In the genomic region with DNA sequence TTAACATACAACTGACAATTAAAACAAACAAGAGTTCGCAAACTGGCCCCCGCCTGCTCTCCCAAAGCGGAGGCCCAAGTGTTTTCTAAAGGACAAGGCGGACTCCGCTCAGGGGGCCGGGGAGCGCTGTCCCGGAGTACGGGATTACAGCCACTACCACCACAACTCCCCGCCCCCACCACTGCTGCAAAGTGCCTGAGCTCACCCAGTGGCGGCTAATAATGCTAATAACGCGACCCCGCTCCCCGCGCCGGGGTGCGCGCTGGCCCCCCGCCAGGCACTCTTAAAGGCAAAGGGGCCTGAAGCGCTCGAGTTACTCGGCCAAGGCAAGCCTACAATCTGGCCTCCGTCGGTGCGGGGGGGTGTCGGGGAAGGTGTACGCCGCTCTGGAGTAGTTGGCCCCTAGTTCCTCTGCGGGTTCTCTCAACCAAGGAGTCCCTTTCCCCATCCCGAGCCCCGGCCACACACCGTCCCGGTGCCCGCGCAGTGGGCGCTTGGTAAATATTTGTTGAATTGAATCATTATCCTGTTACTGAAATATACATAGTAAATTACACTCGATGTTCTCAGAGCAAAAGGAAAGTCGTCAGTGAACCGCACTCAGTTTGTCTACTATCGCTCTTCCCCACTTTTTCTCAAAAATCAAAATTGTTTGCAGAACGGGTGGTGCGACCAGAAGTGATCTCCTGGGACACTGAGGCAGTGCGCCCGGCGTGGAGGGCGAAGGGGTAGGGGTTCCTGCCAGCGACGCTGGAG, we compare ENCODE assay signal across 8 cellular contexts. TPM values are rescaled to one million over a fixed set of nuclear protein-coding genes. Genes with fewer than 3 reads are reported as not detected.
A peak's percentile ranks its signal among the peaks of the same experiment; 100 is the strongest.
DNase-seq lines count a peak whose midpoint lies in the region; ATAC-seq and TF ChIP-seq lines count a peak whose summit lies in the region.

No MANE protein-coding gene starts in this region.

- no peaks in the 10 kb centered on the region for H3K36me3 Mint-ChIP-seq in activated CD8-positive, alpha-beta T cell treated with anti-CD3 and anti-CD28 coated beads, Interleukin-2, amount 10 ng/mL, durations not matched to agents 7 days and 5 days (ENCODE audit: low read depth)

- POLR2A ChIA-PET in activated CD8-positive, alpha-beta T cell treated with anti-CD3 and anti-CD28 coated beads, Interleukin-2, amount 10 ng/mL, durations not matched to agents 7 days and 5 days (lab: Charles Lee), result no interaction called here

- H3K36me3 ChIP-seq in ACC112 (ENCODE audit: insufficient read depth, low read length) (no peaks in the 10 kb centered on the region), HAP-1 (replicated peaks) (no peaks in the 10 kb centered on the region), right atrium auricular region (no peaks in the 10 kb centered on the region), sigmoid colon (no peaks in the 10 kb centered on the region)

- DNase-seq in HAP-1 (ENCODE audit: low spot score in 2 of 2) (peak; percentile 44 to 85), right atrium auricular region (ENCODE audit: low spot score) (no peak), sigmoid colon (peak; percentile 81)
- DNase-seq in activated CD8-positive, alpha-beta T cell treated with anti-CD3 and anti-CD28 coated beads, Interleukin-2, amount 10 ng/mL, durations not matched to agents 7 days and 5 days, result no peak
- DNase-seq in stimulated activated naive CD4-positive, alpha-beta T cell (lab: John Stamatoyannopoulos, UW), result no peak
- no peak for DNase-seq in activated CD4-positive, CD25-positive, alpha-beta regulatory T cell treated with anti-CD3 and anti-CD28 coated beads, Interleukin-2, amount 50 U/mL, for 72 hours

- in situ Hi-C loops in HAP-1 (cut with MboI; ENCODE audit: low sequenced_read_pairs), result loop anchor here (10.0 to 25.0 kb wide), 4 partner anchors 239 to 776 kb away; no protein-coding TSS in a partner anchor

- H3K9me3 ChIP-seq in HAP-1, result no peaks in the 10 kb centered on the region
- H3K9me3 ChIP-seq in right atrium auricular region, result no peaks in the 10 kb centered on the region
- H3K9me3 ChIP-seq in sigmoid colon, result no peaks in the 10 kb centered on the region

- no peak for TF ChIP-seq EP300 in sigmoid colon (IDR thresholded peaks at IDR 0.05)

- ATAC-seq in activated CD8-positive, alpha-beta T cell treated with anti-CD3 and anti-CD28 coated beads, Interleukin-2, amount 10 ng/mL, durations not matched to agents 7 days and 5 days, result no peak
- ATAC-seq in GM21423 (IDR thresholded peaks at IDR 0.05; ENCODE audit: unreplicated experiment), result no peak

- no peaks in the 10 kb centered on the region for H3K9me3 Mint-ChIP-seq in activated CD8-positive, alpha-beta T cell treated with anti-CD3 and anti-CD28 coated beads, Interleukin-2, amount 10 ng/mL, durations not matched to agents 7 days and 5 days (ENCODE audit: insufficient read depth)

- TF ChIP-seq POLR2A in sigmoid colon (IDR thresholded peaks at IDR 0.05), result no peak

- H2AFZ ChIP-seq in ACC112 (ENCODE audit: low read length, unreplicated experiment), result peak overlapping the region; percentile 61

- peaks cover 5% of the 10 kb centered on the region; the same call in 1 of the 2 replicates for H3K27me3 ChIP-seq in ACC112 (ENCODE audit: insufficient read depth, low read length)
- no peaks in the 10 kb centered on the region for H3K27me3 ChIP-seq in HAP-1 (ENCODE audit: low read depth)
- H3K27me3 ChIP-seq in right atrium auricular region, result no peaks in the 10 kb centered on the region
- peaks cover 0 to 5% (median 0%) of the 10 kb centered on the region in 3 donors for H3K27me3 ChIP-seq in sigmoid colon

- H3K4me3 ChIP-seq in ACC112 (ENCODE audit: low read depth, low read length) (peak overlapping the region; percentile 88), HAP-1 (peak overlapping the region; percentile 66), right atrium auricular region (peak overlapping the region; percentile 70 to 75), sigmoid colon (peak overlapping the region; percentile 50 to 86 (median 75))

- peak overlapping the region; percentile 55 for H3K4me3 Mint-ChIP-seq in activated CD8-positive, alpha-beta T cell treated with anti-CD3 and anti-CD28 coated beads, Interleukin-2, amount 10 ng/mL, durations not matched to agents 7 days and 5 days

- peak overlapping the region; percentile 47 for H3K27ac ChIP-seq in ACC112 (ENCODE audit: low read depth, low read length)
- H3K27ac ChIP-seq in right atrium auricular region, result peak overlapping the region; percentile 12 to 76
- H3K27ac ChIP-seq in sigmoid colon, result peak overlapping the region; percentile 79 to 83 (median 82)

- H3K27me3 Mint-ChIP-seq in activated CD8-positive, alpha-beta T cell treated with anti-CD3 and anti-CD28 coated beads, Interleukin-2, amount 10 ng/mL, durations not matched to agents 7 days and 5 days (ENCODE audit: low read depth), result peaks cover 82% of the 10 kb centered on the region

- intact Hi-C loops in sigmoid colon (cut with DNase I), result loop anchor here (5.0 to 10.0 kb wide), 4 partner anchors 86 to 1009 kb away; no protein-coding TSS in a partner anchor

- 2 to 3% methylated on average over 49 of the region's 49 CpGs for whole genome bisulfite sequencing in sigmoid colon, 2 donors

- H3K4me1 ChIP-seq in ACC112 (ENCODE audit: control insufficient read depth, insufficient read depth, low read length, unreplicated experiment) (peaks cover 9% of the 10 kb centered on the region), HAP-1 (peaks cover 2% of the 10 kb centered on the region; the same call in 1 of the 2 replicates), right atrium auricular region (peaks cover 0 to 57% of the 10 kb centered on the region in 2 donors), sigmoid colon (peaks cover 0 to 43% (median 38%) of the 10 kb centered on the region in 4 donors)

- TF ChIP-seq CTCF in right atrium auricular region (IDR thresholded peaks at IDR 0.05) (no peak), sigmoid colon (IDR thresholded peaks at IDR 0.05) (no peak)

- CTCF ChIA-PET in activated CD8-positive, alpha-beta T cell treated with anti-CD3 and anti-CD28 coated beads, Interleukin-2, amount 10 ng/mL, durations not matched to agents 7 days and 5 days (lab: Charles Lee), result interaction anchor here (0.8 kb wide), 1 partner anchor 857 kb away, joined by 3 read pairs; no protein-coding TSS in a partner anchor

- peaks cover 23% of the 10 kb centered on the region for H3K4me1 Mint-ChIP-seq in activated CD8-positive, alpha-beta T cell treated with anti-CD3 and anti-CD28 coated beads, Interleukin-2, amount 10 ng/mL, durations not matched to agents 7 days and 5 days (ENCODE audit: low read depth)

- peak overlapping the region; percentile 20 for H3K27ac Mint-ChIP-seq in activated CD8-positive, alpha-beta T cell treated with anti-CD3 and anti-CD28 coated beads, Interleukin-2, amount 10 ng/mL, durations not matched to agents 7 days and 5 days

- H3K79me2 ChIP-seq in ACC112 (ENCODE audit: control insufficient read depth, insufficient read depth, low read length, unreplicated experiment), result no peaks in the 10 kb centered on the region

RNA-seq across cellular contexts. Expression of a gene that starts 0.8 kb away (rescaled TPM):
- total RNA-seq in activated CD8-positive, alpha-beta T cell treated with anti-CD3 and anti-CD28 coated beads, Interleukin-2, amount 10 ng/mL, durations not matched to agents 7 days and 5 days, result not detected
- total RNA-seq in right atrium auricular region (1 to 10 TPM; 2.8 to 8.0 TPM), sigmoid colon (10 to 100 TPM in 2 of 4 donors, 1 to 10 TPM in 2; 3.9 to 11.9 (median 9.7) TPM)
- polyA plus RNA-seq in sigmoid colon, result 1 to 10 TPM in 1 of 3 donors, under 1 TPM in 2; under 0.01 to 2.0 (median 0.46) TPM

Comparison
In these comparisons a context has a peak if more than half of its experiments do, and no peak if none do; other contexts are left out.
1. DNase-seq: peak in HAP-1 (2 of 2) and sigmoid colon (single experiment); none in activated CD8-positive, alpha-beta T cell treated with anti-CD3 and anti-CD28 coated beads, Interleukin-2, amount 10 ng/mL, durations not matched to agents 7 days and 5 days (single experiment), right atrium auricular region (single experiment), stimulated activated naive CD4-positive, alpha-beta T cell (0 of 6) and activated CD4-positive, CD25-positive, alpha-beta regulatory T cell treated with anti-CD3 and anti-CD28 coated beads, Interleukin-2, amount 50 U/mL, for 72 hours (single experiment).
2. Peak in every context shown above with its lines, with median percentiles within 50 percentile points of each other: H3K27ac ChIP-seq and H3K4me3 ChIP-seq.